In the genomic region with DNA sequence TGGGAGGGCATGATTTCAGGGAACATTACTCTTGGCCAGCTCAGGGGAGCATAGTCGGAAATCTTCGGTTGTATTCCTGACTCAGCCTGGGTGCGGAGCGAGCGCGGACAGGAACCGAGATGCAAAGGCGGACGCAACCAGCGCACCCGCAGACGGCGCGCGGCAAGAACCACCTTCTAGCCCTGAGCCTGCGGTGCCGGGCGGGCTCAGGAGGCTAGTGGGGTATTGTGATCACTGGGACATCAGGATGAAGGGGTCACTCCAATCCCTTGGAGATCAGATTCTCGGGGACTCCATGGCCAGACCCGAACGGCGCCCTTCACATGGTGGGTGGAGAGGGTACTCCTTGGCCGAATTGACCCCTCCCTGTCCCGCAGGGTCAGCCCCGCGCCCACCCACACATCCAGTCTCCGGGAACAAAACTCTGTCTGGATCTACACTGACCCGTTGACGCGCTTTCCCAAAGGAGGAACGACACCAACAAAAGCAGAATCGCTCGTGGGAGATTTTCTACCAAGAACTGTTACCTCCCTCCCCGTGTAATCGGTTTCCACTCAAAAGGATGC, we compare ENCODE assay signal across 8 cellular contexts.
DNase-seq lines count a peak whose midpoint lies in the region; ATAC-seq, FAIRE-seq and TF ChIP-seq lines count a peak whose summit lies in the region.

No MANE protein-coding gene starts in this region.

- H2AFZ ChIP-seq in astrocyte (ENCODE audit: low read depth, low read length) = peak overlapping the region; percentile 76

- TF ChIP-seq CTCF in astrocyte (IDR thresholded peaks at IDR 0.05; ENCODE audit: insufficient read depth, low read depth, low read length) = no peak

- no peaks in the 10 kb centered on the region for H4K20me1 ChIP-seq in astrocyte (ENCODE audit: insufficient read depth, low read length)

- H3K36me3 ChIP-seq in HAP-1 (replicated peaks) = no peaks in the 10 kb centered on the region
- H3K36me3 ChIP-seq in astrocyte (ENCODE audit: insufficient read depth, low read length) = no peaks in the 10 kb centered on the region
- no peaks in the 10 kb centered on the region for H3K36me3 ChIP-seq in skeletal muscle tissue (ENCODE audit: control insufficient read depth in 3 of 3, insufficient read depth in 3 of 3, low read length in 3 of 3)

- H3K4me1 Mint-ChIP-seq in astrocyte (ENCODE audit: low read depth, unreplicated experiment) = no peaks in the 10 kb centered on the region

- in situ Hi-C loops in HAP-1 (cut with MboI; ENCODE audit: low sequenced_read_pairs) = no loop called here

- FAIRE-seq in astrocyte (lab: Jason Lieb, UNC) = no peak

- H3K27ac ChIP-seq in astrocyte (ENCODE audit: low read depth, low read length) (no peak overlapping the region), skeletal muscle tissue (ENCODE audit: low read depth, low read length) (no peak overlapping the region)

- H3K4me3 Mint-ChIP-seq in astrocyte (ENCODE audit: unreplicated experiment) = peak overlapping the region; percentile 90

- no peak for ATAC-seq in activated CD4-positive, CD25-positive, alpha-beta regulatory T cell treated with anti-CD3 and anti-CD28 coated beads, Interleukin-2, amount 50 U/mL, for 24 hours

- peaks cover 13% of the 10 kb centered on the region for H3K27me3 Mint-ChIP-seq in astrocyte (ENCODE audit: low read depth, unreplicated experiment)

- H3K27me3 ChIP-seq in HAP-1 (ENCODE audit: low read depth) (no peaks in the 10 kb centered on the region), astrocyte (ENCODE audit: insufficient read depth, low read length) (peaks cover 18% of the 10 kb centered on the region), skeletal muscle tissue (ENCODE audit: control insufficient read depth in 3 of 3, insufficient read depth in 3 of 3, low read length in 3 of 3) (peaks cover 18 to 41% (median 23%) of the 10 kb centered on the region in 3 donors)

- no peaks in the 10 kb centered on the region for H3K9me3 ChIP-seq in HAP-1
- H3K9me3 ChIP-seq in astrocyte (ENCODE audit: insufficient read depth, low read depth, low read length) = no peaks in the 10 kb centered on the region
- no peaks in the 10 kb centered on the region for H3K9me3 ChIP-seq in skeletal muscle tissue (ENCODE audit: control insufficient read depth in 3 of 3, low read length in 3 of 3)

- no peaks in the 10 kb centered on the region for H3K9me3 Mint-ChIP-seq in astrocyte (ENCODE audit: unreplicated experiment)

- H3K9ac ChIP-seq in astrocyte (ENCODE audit: low read length) (peak overlapping the region; percentile 55), skeletal muscle tissue (ENCODE audit: low read depth in 1 of 3, low read length in 3 of 3) (peak overlapping the region in 1 of 3 donors; percentile 70)

- H3K27ac Mint-ChIP-seq in astrocyte (ENCODE audit: unreplicated experiment) = no peak overlapping the region

- peak overlapping the region; percentile 38 for H3K4me3 ChIP-seq in HAP-1
- peak overlapping the region; percentile 65 for H3K4me3 ChIP-seq in astrocyte (ENCODE audit: insufficient read depth, low read depth, low read length)
- H3K4me3 ChIP-seq in skeletal muscle tissue (ENCODE audit: low read length in 3 of 3) = peak overlapping the region; percentile 64 to 71 (median 65)

- no peak for DNase-seq in HAP-1 (ENCODE audit: low spot score in 2 of 2)
- DNase-seq in astrocyte (ENCODE audit: low read depth) = no peak
- peak; percentile 10 for DNase-seq in iPS-NIHi11 (ENCODE audit: low spot score)
- no peak for DNase-seq in NCI-H1105 treated with DMSO at 0.1 percent for 48 hours (lab: John Stamatoyannopoulos, UW)
- no peak for DNase-seq in midbrain (lab: John Stamatoyannopoulos, UW)
- no peak for DNase-seq in NCI-H1694 treated with DMSO at 0.1 percent for 48 hours (lab: John Stamatoyannopoulos, UW)

- H3K4me1 ChIP-seq in HAP-1 = no peaks in the 10 kb centered on the region; the same call in 1 of the 2 replicates
- H3K4me1 ChIP-seq in astrocyte (ENCODE audit: insufficient read depth, low read length) = peaks cover 12% of the 10 kb centered on the region
- H3K4me1 ChIP-seq in skeletal muscle tissue (ENCODE audit: control insufficient read depth in 3 of 3, insufficient read depth in 3 of 3, low read length in 3 of 3) = peaks cover 13 to 19% (median 15%) of the 10 kb centered on the region in 3 donors

- no peaks in the 10 kb centered on the region for H3K79me2 ChIP-seq in astrocyte (ENCODE audit: insufficient read depth, low read length)

- H3K36me3 Mint-ChIP-seq in astrocyte (ENCODE audit: low read depth, unreplicated experiment) = no peaks in the 10 kb centered on the region

- peak overlapping the region; percentile 86 for H3K4me2 ChIP-seq in astrocyte (ENCODE audit: low read length)
